Comparison of ENCODE assay signal across 19 cellular contexts in genomic region chr9:129379181-129379836, GRCh38.
"Had no signal": no experiment of that assay in that cellular context is flagged by ENCODE, and none has a peak within 500 bp of the region (broad histone marks: within the 10 kb centered on the region; RNA-seq: fewer than 3 reads in every experiment).

No MANE protein-coding gene starts in this region.

- H3K36me3 Mint-ChIP-seq: immature natural killer cell had no signal

- H3K36me3 ChIP-seq: pancreas, stomach had no signal

- H3K27me3 Mint-ChIP-seq: effector memory CD8-positive, alpha-beta T cell; T-helper 17 cell had no signal

- H3K27ac Mint-ChIP-seq: activated B cell treated with CpG ODN at 0.5 μM for 24 hours; activated CD4-positive, alpha-beta T cell treated with anti-CD3 and anti-CD28 coated beads, Interleukin-2, amount 10 ng/mL, durations not matched to agents 7 days and 5 days; activated naive CD4-positive, alpha-beta T cell treated with anti-CD3 and anti-CD28 coated beads for 36 hours; activated T-helper 1 cell treated with anti-CD3 and anti-CD28 coated beads, Interleukin-12 subunit alpha, Interleukin-12 subunit beta, Interleukin-2, Interleukin-4 antibody, amounts not matched to agents 30 ng/mL and 10 ng/mL and 1 ng/mL, durations not matched to agents 14 hours and 24 hours and 36 hours; dendritic cell treated with granulocyte-macrophage colony-stimulating factor and Interleukin-4, amounts not matched to agents 40 ng/mL and 50 ng/mL, for 4 days; effector memory CD8-positive, alpha-beta T cell; T-helper 17 cell had no signal

- H3K4me3 Mint-ChIP-seq: activated B cell treated with CpG ODN at 0.5 μM for 24 hours; activated CD4-positive, alpha-beta T cell treated with anti-CD3 and anti-CD28 coated beads, Interleukin-2, amount 10 ng/mL, durations not matched to agents 7 days and 5 days; activated naive CD4-positive, alpha-beta T cell treated with anti-CD3 and anti-CD28 coated beads for 36 hours; activated T-helper 1 cell treated with anti-CD3 and anti-CD28 coated beads, Interleukin-12 subunit alpha, Interleukin-12 subunit beta, Interleukin-2, Interleukin-4 antibody, amounts not matched to agents 30 ng/mL and 10 ng/mL and 1 ng/mL, durations not matched to agents 14 hours and 24 hours and 36 hours; dendritic cell treated with granulocyte-macrophage colony-stimulating factor and Interleukin-4, amounts not matched to agents 40 ng/mL and 50 ng/mL, for 4 days; effector memory CD8-positive, alpha-beta T cell; neural crest cell; T-helper 17 cell had no signal

- H3K9me3 Mint-ChIP-seq: activated B cell treated with CpG ODN at 0.5 μM for 24 hours; activated CD4-positive, alpha-beta T cell treated with anti-CD3 and anti-CD28 coated beads, Interleukin-2, amount 10 ng/mL, durations not matched to agents 7 days and 5 days; activated naive CD4-positive, alpha-beta T cell treated with anti-CD3 and anti-CD28 coated beads for 36 hours; activated T-helper 1 cell treated with anti-CD3 and anti-CD28 coated beads, Interleukin-12 subunit alpha, Interleukin-12 subunit beta, Interleukin-2, Interleukin-4 antibody, amounts not matched to agents 30 ng/mL and 10 ng/mL and 1 ng/mL, durations not matched to agents 14 hours and 24 hours and 36 hours; dendritic cell treated with granulocyte-macrophage colony-stimulating factor and Interleukin-4, amounts not matched to agents 40 ng/mL and 50 ng/mL, for 4 days; effector memory CD8-positive, alpha-beta T cell; immature natural killer cell; neural crest cell had no signal

- H3K9me3 ChIP-seq: pancreas, stomach, testis had no signal

- FAIRE-seq: frontal cortex, pancreas had no signal

- H3K27me3 ChIP-seq: pancreas, stomach, testis had no signal

- ATAC-seq: effector memory CD8-positive, alpha-beta T cell; pancreas; T-helper 17 cell had no signal

- DNase-seq: activated B cell treated with CpG ODN at 0.5 μM for 24 hours; activated CD4-positive, alpha-beta T cell treated with anti-CD3 and anti-CD28 coated beads, Interleukin-2, amount 10 ng/mL, durations not matched to agents 7 days and 5 days; activated CD8-positive, alpha-beta memory T cell treated with anti-CD3 and anti-CD28 coated beads, Interleukin-2, amount 50 U/mL, for 48 hours; activated naive CD4-positive, alpha-beta T cell treated with anti-CD3 and anti-CD28 coated beads for 36 hours; central memory CD4-positive, alpha-beta T cell; effector memory CD8-positive, alpha-beta T cell; head of caudate nucleus; immature natural killer cell; stimulated activated CD4-positive, alpha-beta T cell treated with anti-CD3 and anti-CD28 coated beads, Interleukin-12 subunit alpha, Interleukin-12 subunit beta, amount 100 ng/mL, for 4 hours; stimulated activated CD4-positive, alpha-beta T cell treated with anti-CD3 and anti-CD28 coated beads, Interleukin-2, amount 100 ng/mL, for 24 hours; stomach; T-helper 17 cell; testis had no signal

- H3K27ac ChIP-seq: epithelial cell of prostate, pancreas, stomach, testis had no signal

- H3K4me3 ChIP-seq: pancreas, stomach, testis had no signal
